9 cellular contexts compared by ENCODE assay signal in the genomic region with DNA sequence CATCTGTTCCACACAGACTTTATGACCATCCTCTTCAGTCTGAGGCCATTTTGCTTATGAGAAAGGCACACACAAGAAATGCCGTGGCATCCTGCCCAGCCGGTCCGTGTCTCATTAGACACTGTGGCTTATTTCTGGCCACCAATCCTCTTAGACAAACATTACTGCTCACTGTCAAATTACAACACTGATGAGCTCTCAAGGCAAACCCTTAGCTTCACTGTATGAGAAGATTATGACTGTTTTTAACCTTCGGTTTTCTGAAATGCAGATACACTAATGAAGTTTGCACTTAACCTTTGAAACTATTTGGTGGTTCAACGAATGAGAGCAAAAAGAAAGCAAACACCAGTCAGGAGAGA. TPM values are rescaled to one million over a fixed set of nuclear protein-coding genes. Genes with fewer than 3 reads are reported as not detected.
DNase-seq lines count a peak whose midpoint lies in the region; ATAC-seq, FAIRE-seq and TF ChIP-seq lines count a peak whose summit lies in the region.
"Had no signal": no experiment of that assay in that cellular context is flagged by ENCODE, and none has a peak within 500 bp of the region (broad histone marks: within the 10 kb centered on the region; RNA-seq: fewer than 3 reads in every experiment).

No MANE protein-coding gene starts in this region.

- FAIRE-seq in frontal cortex (lab: Jason Lieb, UNC): no peak
- FAIRE-seq: K562 had no signal

- DNase-seq in HS-5 (ENCODE audit: low read depth) (peak; percentile 80), body of pancreas (peak; percentile 46 to 73 (median 64)), left kidney (ENCODE audit: low read depth, low spot score) (peak; percentile 27), transverse colon (peak; percentile 88), frontal cortex (ENCODE audit: low spot score in 2 of 2) (no peak)

- H3K4me3 ChIP-seq in body of pancreas: no peak overlapping the region
- peak overlapping the region in 3 of 4 donors; percentile 24 to 46 (median 36) for H3K4me3 ChIP-seq in transverse colon
- H3K4me3 ChIP-seq: K562 had no signal

- H3K9me3 ChIP-seq in body of pancreas: no peaks in the 10 kb centered on the region
- H3K9me3 ChIP-seq in transverse colon: no peaks in the 10 kb centered on the region

- peak overlapping the region in 3 of 4 donors; percentile 64 to 73 (median 73) for H3K27ac ChIP-seq in body of pancreas
- peak overlapping the region; percentile 87 to 93 (median 90) for H3K27ac ChIP-seq in transverse colon

- peak in 2 of 3 donors; percentile 18 to 20 for TF ChIP-seq POLR2A in body of pancreas (IDR thresholded peaks at IDR 0.05)
- peak; percentile 81 for TF ChIP-seq POLR2A in transverse colon (IDR thresholded peaks at IDR 0.05)

- intact Hi-C loops in body of pancreas (cut with DNase I): loop anchor here (10.0 kb wide), 1 partner anchor 48 kb away; a partner anchor contains a TSS
- intact Hi-C loops in transverse colon (cut with DNase I; ENCODE audit: low total_unique reads): no loop called here

- H3K4me1 ChIP-seq in body of pancreas (peaks cover 11% of the 10 kb centered on the region), transverse colon (peaks cover 6 to 78% (median 41%) of the 10 kb centered on the region in 4 donors)

- TF ChIP-seq CTCF in body of pancreas (IDR thresholded peaks at IDR 0.05) (no peak), transverse colon (IDR thresholded peaks at IDR 0.05) (no peak)

- in situ Hi-C loops in transverse colon (cut with MboI; ENCODE audit: low pct_ligation_motif_present in 1 of 4, low pct_unique_long_range_greater_than_20kb in 1 of 4, low sequenced_read_pairs in 3 of 4): loop anchor here in 1 of 4 donors (10.0 kb wide), 1 partner anchor 48 kb away; a partner anchor contains a TSS

- 30 to 45% methylated on average over 5 of the region's 5 CpGs for WGBS in body of pancreas, 2 donors
- WGBS in transverse colon (ENCODE audit: low coverage in 1 of 2), 2 donors: 13 to 23% methylated on average over 4 to 5 of the region's 5 CpGs

- H3K36me3 ChIP-seq in body of pancreas (replicated peaks in 1 of 2; ENCODE audit: insufficient read depth in 1 of 2, low read depth in 2 of 2): no peaks in the 10 kb centered on the region
- H3K36me3 ChIP-seq in transverse colon: no peaks in the 10 kb centered on the region

- peak; percentile 45 for ATAC-seq in body of pancreas
- no peak for ATAC-seq in HG02571 (IDR thresholded peaks at IDR 0.05; ENCODE audit: unreplicated experiment)
- no peak for ATAC-seq in GM18861 (IDR thresholded peaks at IDR 0.05; ENCODE audit: unreplicated experiment)
- ATAC-seq in GM21360 (IDR thresholded peaks at IDR 0.05; ENCODE audit: unreplicated experiment): no peak
- ATAC-seq: K562 had no signal

- no peaks in the 10 kb centered on the region for H3K27me3 ChIP-seq in body of pancreas
- no peaks in the 10 kb centered on the region for H3K27me3 ChIP-seq in transverse colon

- TF ChIP-seq EP300 in transverse colon (IDR thresholded peaks at IDR 0.05; ENCODE audit: low read depth): no peak

RNA-seq across cellular contexts. Expression of a gene that starts 50.5 kb away (rescaled TPM):
- total RNA-seq in body of pancreas: 100 to 1,000 TPM; 105 to 117 TPM
- 100 to 1,000 TPM; 280 to 535 (median 428) TPM for total RNA-seq in transverse colon
- total RNA-seq in frontal cortex: 188 TPM

Comparison
In these comparisons a context has a peak if more than half of its experiments do, and no peak if none do; other contexts are left out.
1. DNase-seq: peak in HS-5 (single experiment), body of pancreas (4 of 4), left kidney (single experiment) and transverse colon (single experiment); none in frontal cortex (0 of 2).
2. H3K4me3 ChIP-seq: peak in transverse colon (3 of 4); none in body of pancreas (0 of 2).